8 cellular contexts compared by ENCODE assay signal in genomic region chr2:208254118-208254870, GRCh38. TPM values are rescaled to one million over a fixed set of nuclear protein-coding genes. Genes with fewer than 3 reads are reported as not detected.
A peak's percentile ranks its signal among the peaks of the same experiment; 100 is the strongest.
DNase-seq lines count a peak whose midpoint lies in the region; ATAC-seq lines count a peak whose summit lies in the region.

No MANE protein-coding gene starts in this region.

- no peaks in the 10 kb centered on the region for H3K9me3 Mint-ChIP-seq in activated CD4-positive, alpha-beta memory T cell treated with anti-CD3 and anti-CD28 coated beads, Interleukin-2, amount 10 ng/mL, durations not matched to agents 7 days and 5 days
- no peaks in the 10 kb centered on the region for H3K9me3 Mint-ChIP-seq in memory B cell

- POLR2A ChIA-PET in activated CD4-positive, alpha-beta memory T cell treated with anti-CD3 and anti-CD28 coated beads, Interleukin-2, amount 10 ng/mL, durations not matched to agents 7 days and 5 days (lab: Charles Lee), result interaction anchor here (1.0 to 4.4 kb wide), 3 partner anchors 12 to 723 kb away, joined by 3 to 35 read pairs (median 3); partner anchors contain the start of gene PIKFYVE

- H3K4me1 Mint-ChIP-seq in activated CD4-positive, alpha-beta memory T cell treated with anti-CD3 and anti-CD28 coated beads, Interleukin-2, amount 10 ng/mL, durations not matched to agents 7 days and 5 days, result peaks cover 28% of the 10 kb centered on the region
- H3K4me1 Mint-ChIP-seq in memory B cell, result peaks cover 16% of the 10 kb centered on the region

- H3K27me3 Mint-ChIP-seq in activated CD4-positive, alpha-beta memory T cell treated with anti-CD3 and anti-CD28 coated beads, Interleukin-2, amount 10 ng/mL, durations not matched to agents 7 days and 5 days, result no peaks in the 10 kb centered on the region
- H3K27me3 Mint-ChIP-seq in memory B cell, result no peaks in the 10 kb centered on the region

- DNase-seq in C1 segment of cervical spinal cord (lab: John Stamatoyannopoulos, UW), result peak; percentile 35 to 86 (median 72)
- DNase-seq in GM19238 (ENCODE audit: insufficient read length, low spot score), result peak; percentile 86
- peak; percentile 79 for DNase-seq in NCI-H69 (lab: John Stamatoyannopoulos, UW)
- DNase-seq in activated CD4-positive, alpha-beta memory T cell treated with anti-CD3 and anti-CD28 coated beads, Interleukin-2, amount 10 ng/mL, durations not matched to agents 7 days and 5 days, result peak; percentile 83
- peak; percentile 78 for DNase-seq in effector CD4-positive, alpha-beta T cell
- DNase-seq in memory B cell (ENCODE audit: low spot score in 2 of 2), result peak; percentile 76 to 83
- DNase-seq in stimulated activated CD8-positive, alpha-beta memory T cell treated with anti-CD3 and anti-CD28 coated beads, Interleukin-12 subunit alpha, Interleukin-12 subunit beta, amount 100 ng/mL, for 1 hour (ENCODE audit: low read depth), result peak; percentile 66

- H3K36me3 Mint-ChIP-seq in activated CD4-positive, alpha-beta memory T cell treated with anti-CD3 and anti-CD28 coated beads, Interleukin-2, amount 10 ng/mL, durations not matched to agents 7 days and 5 days (ENCODE audit: low read depth), result peaks cover 41% of the 10 kb centered on the region
- peaks cover 3% of the 10 kb centered on the region for H3K36me3 Mint-ChIP-seq in memory B cell

- peak overlapping the region; percentile 98 for H3K4me3 Mint-ChIP-seq in activated CD4-positive, alpha-beta memory T cell treated with anti-CD3 and anti-CD28 coated beads, Interleukin-2, amount 10 ng/mL, durations not matched to agents 7 days and 5 days
- H3K4me3 Mint-ChIP-seq in memory B cell, result peak overlapping the region; percentile 100

- peak overlapping the region; percentile 66 for H3K27ac Mint-ChIP-seq in activated CD4-positive, alpha-beta memory T cell treated with anti-CD3 and anti-CD28 coated beads, Interleukin-2, amount 10 ng/mL, durations not matched to agents 7 days and 5 days
- H3K27ac Mint-ChIP-seq in memory B cell, result peak overlapping the region; percentile 84

- CTCF ChIA-PET in activated CD4-positive, alpha-beta memory T cell treated with anti-CD3 and anti-CD28 coated beads, Interleukin-2, amount 10 ng/mL, durations not matched to agents 7 days and 5 days (lab: Charles Lee), result interaction anchor here (0.6 to 6.2 kb wide), 8 partner anchors 11 to 144 kb away, joined by 3 to 82 read pairs (median 4); partner anchors contain the start of gene PIKFYVE

- ATAC-seq in HG03432 (IDR thresholded peaks at IDR 0.05; ENCODE audit: unreplicated experiment), result peak; percentile 76
- ATAC-seq in memory B cell (ENCODE audit: low read depth), result peak; percentile 75

RNA-seq across cellular contexts. Expression of gene IDH1, which starts 0.6 kb away (rescaled TPM):
- total RNA-seq in activated CD4-positive, alpha-beta memory T cell treated with anti-CD3 and anti-CD28 coated beads, Interleukin-2, amount 10 ng/mL, durations not matched to agents 7 days and 5 days, result 10 to 100 TPM; 41.3 to 44.2 TPM

RNA-seq across cellular contexts. Expression of gene PIKFYVE, which starts 11.8 kb away (rescaled TPM):
- total RNA-seq in activated CD4-positive, alpha-beta memory T cell treated with anti-CD3 and anti-CD28 coated beads, Interleukin-2, amount 10 ng/mL, durations not matched to agents 7 days and 5 days, result 10 to 100 TPM; 36.6 to 37.2 TPM

Comparison
In these comparisons a context has a peak if more than half of its experiments do, and no peak if none do; other contexts are left out.
1. Peak in every context shown above with its lines: DNase-seq and ATAC-seq.